ENCODE assay signal across 12 cellular contexts in genomic region chr5:178333821-178334481, GRCh38.
"Had no signal": no experiment of that assay in that cellular context is flagged by ENCODE, and none has a peak within 500 bp of the region (broad histone marks: within the 10 kb centered on the region; RNA-seq: fewer than 3 reads in every experiment).

No MANE protein-coding gene starts in this region.

- DNase-seq: activated CD4-positive, alpha-beta memory T cell treated with anti-CD3 and anti-CD28 coated beads, Interleukin-2, amount 10 ng/mL, durations not matched to agents 7 days and 5 days; activated CD4-positive, CD25-positive, alpha-beta regulatory T cell treated with anti-CD3 and anti-CD28 coated beads, Interleukin-2, amount 50 U/mL, for 72 hours; activated naive CD4-positive, alpha-beta T cell treated with anti-CD3 and anti-CD28 coated beads for 36 hours; immature natural killer cell; stimulated activated CD4-positive, alpha-beta T cell treated with anti-CD3 and anti-CD28 coated beads, Interleukin-1b, Interleukin-23, amount 100 ng/mL, for 48 hours; trophoblast cell had no signal

- H3K4me3 Mint-ChIP-seq: activated CD4-positive, alpha-beta memory T cell treated with anti-CD3 and anti-CD28 coated beads, Interleukin-2, amount 10 ng/mL, durations not matched to agents 7 days and 5 days; activated naive CD4-positive, alpha-beta T cell treated with anti-CD3 and anti-CD28 coated beads for 36 hours; activated T-helper 1 cell treated with anti-CD3 and anti-CD28 coated beads, Interleukin-12 subunit alpha, Interleukin-12 subunit beta, Interleukin-2, Interleukin-4 antibody, amounts not matched to agents 30 ng/mL and 10 ng/mL and 1 ng/mL, durations not matched to agents 14 hours and 24 hours and 36 hours; central memory CD8-positive, alpha-beta T cell; immature natural killer cell; memory B cell; stimulated activated memory B cell treated with anti-CD40 and anti-IgM and Interleukin-4, amounts not matched to agents 10 μg/mL and 1 μg/mL and 100 μg/mL, for 72 hours; T-helper 2 cell treated with Interferon-gamma antibody and Interleukin-4, amounts not matched to agents 5 μg/mL and 100 μg/mL, for 36 hours had no signal

- H3K27ac Mint-ChIP-seq: activated CD4-positive, alpha-beta memory T cell treated with anti-CD3 and anti-CD28 coated beads, Interleukin-2, amount 10 ng/mL, durations not matched to agents 7 days and 5 days; activated naive CD4-positive, alpha-beta T cell treated with anti-CD3 and anti-CD28 coated beads for 36 hours; activated T-helper 1 cell treated with anti-CD3 and anti-CD28 coated beads, Interleukin-12 subunit alpha, Interleukin-12 subunit beta, Interleukin-2, Interleukin-4 antibody, amounts not matched to agents 30 ng/mL and 10 ng/mL and 1 ng/mL, durations not matched to agents 14 hours and 24 hours and 36 hours; immature natural killer cell; memory B cell; T-helper 2 cell treated with Interferon-gamma antibody and Interleukin-4, amounts not matched to agents 5 μg/mL and 100 μg/mL, for 36 hours had no signal

- H3K27me3 Mint-ChIP-seq: activated CD4-positive, alpha-beta memory T cell treated with anti-CD3 and anti-CD28 coated beads, Interleukin-2, amount 10 ng/mL, durations not matched to agents 7 days and 5 days had no signal

- H3K4me1 Mint-ChIP-seq: central memory CD8-positive, alpha-beta T cell; immature natural killer cell had no signal

- ATAC-seq: esophagus mucosa; stimulated activated memory B cell treated with anti-CD40 and anti-IgM and Interleukin-4, amounts not matched to agents 10 μg/mL and 1 μg/mL and 100 μg/mL, for 72 hours had no signal

- H3K36me3 Mint-ChIP-seq: immature natural killer cell; memory B cell; stimulated activated memory B cell treated with anti-CD40 and anti-IgM and Interleukin-4, amounts not matched to agents 10 μg/mL and 1 μg/mL and 100 μg/mL, for 72 hours had no signal

- H3K9me3 Mint-ChIP-seq: activated CD4-positive, alpha-beta memory T cell treated with anti-CD3 and anti-CD28 coated beads, Interleukin-2, amount 10 ng/mL, durations not matched to agents 7 days and 5 days; activated naive CD4-positive, alpha-beta T cell treated with anti-CD3 and anti-CD28 coated beads for 36 hours; activated T-helper 1 cell treated with anti-CD3 and anti-CD28 coated beads, Interleukin-12 subunit alpha, Interleukin-12 subunit beta, Interleukin-2, Interleukin-4 antibody, amounts not matched to agents 30 ng/mL and 10 ng/mL and 1 ng/mL, durations not matched to agents 14 hours and 24 hours and 36 hours; central memory CD8-positive, alpha-beta T cell; immature natural killer cell; memory B cell; stimulated activated memory B cell treated with anti-CD40 and anti-IgM and Interleukin-4, amounts not matched to agents 10 μg/mL and 1 μg/mL and 100 μg/mL, for 72 hours; T-helper 2 cell treated with Interferon-gamma antibody and Interleukin-4, amounts not matched to agents 5 μg/mL and 100 μg/mL, for 36 hours had no signal
